Comparison of ENCODE assay signal across 1 cellular context in the genomic region with DNA sequence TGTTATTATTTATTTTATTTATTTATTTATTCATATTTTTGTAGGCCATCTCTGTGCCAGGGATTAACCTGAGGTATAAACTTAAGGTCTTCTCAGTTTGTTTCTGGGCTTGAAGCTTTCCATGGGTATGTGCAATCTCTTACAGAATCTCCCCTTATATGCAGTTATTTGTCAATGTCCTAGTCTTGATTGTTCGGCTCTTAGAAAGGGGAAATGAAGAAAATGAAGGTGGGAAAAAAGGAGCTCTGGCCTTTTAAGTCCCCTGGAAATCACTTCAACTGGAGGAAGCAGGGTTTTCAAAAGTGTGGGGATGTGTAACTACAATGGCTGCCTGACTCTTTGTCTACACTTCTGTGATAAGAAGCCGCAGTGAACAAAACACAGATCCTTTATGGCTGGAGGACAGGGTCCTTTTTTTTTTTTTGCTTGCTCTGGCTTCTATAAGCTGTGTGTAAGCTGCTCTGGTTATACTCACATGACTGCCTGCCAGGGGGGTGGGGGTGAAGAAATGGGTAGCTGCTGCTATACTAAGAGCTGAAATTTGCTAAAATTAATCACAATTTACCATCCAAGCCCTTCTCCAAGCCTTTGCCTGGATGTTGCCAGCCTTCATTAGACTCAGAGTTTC.
TF ChIP-seq lines count a peak whose summit lies in the region.

No MANE protein-coding gene starts in this region.

TF ChIP-seq in endothelial cell of umbilical vein, 7 proteins besides CTCF, POLR2A, EP300 and RAD21:
- no peak for TF ChIP-seq EZH2 (IDR thresholded peaks at IDR 0.05; ENCODE audit: borderline replicate concordance, low read depth, low read length, severe bottlenecking)
- TF ChIP-seq JUN (IDR thresholded peaks at IDR 0.05; ENCODE audit: borderline replicate concordance, insufficient read depth, insufficient read length, low read depth): no peak
- TF ChIP-seq GATA2 (IDR thresholded peaks at IDR 0.05; ENCODE audit: insufficient read depth, insufficient read length, low read depth, low read length): no peak
- no peak for TF ChIP-seq MYC (IDR thresholded peaks at IDR 0.05; ENCODE audit: low read depth, low read length)
- no peak for TF ChIP-seq FOS (IDR thresholded peaks at IDR 0.05; ENCODE audit: borderline replicate concordance, insufficient read depth, low read length)
- TF ChIP-seq, protein P1, sequence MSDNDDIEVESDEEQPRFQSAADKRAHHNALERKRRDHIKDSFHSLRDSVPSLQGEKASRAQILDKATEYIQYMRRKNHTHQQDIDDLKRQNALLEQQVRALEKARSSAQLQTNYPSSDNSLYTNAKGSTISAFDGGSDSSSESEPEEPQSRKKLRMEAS (IDR thresholded peaks at IDR 0.05; ENCODE audit: insufficient read depth, insufficient read length): no peak
- no peak for TF ChIP-seq POLR2AphosphoS5 (IDR thresholded peaks at IDR 0.05; ENCODE audit: insufficient read depth, low read depth, low read length)
